ENCODE assay signal across 8 cellular contexts in the genomic region with DNA sequence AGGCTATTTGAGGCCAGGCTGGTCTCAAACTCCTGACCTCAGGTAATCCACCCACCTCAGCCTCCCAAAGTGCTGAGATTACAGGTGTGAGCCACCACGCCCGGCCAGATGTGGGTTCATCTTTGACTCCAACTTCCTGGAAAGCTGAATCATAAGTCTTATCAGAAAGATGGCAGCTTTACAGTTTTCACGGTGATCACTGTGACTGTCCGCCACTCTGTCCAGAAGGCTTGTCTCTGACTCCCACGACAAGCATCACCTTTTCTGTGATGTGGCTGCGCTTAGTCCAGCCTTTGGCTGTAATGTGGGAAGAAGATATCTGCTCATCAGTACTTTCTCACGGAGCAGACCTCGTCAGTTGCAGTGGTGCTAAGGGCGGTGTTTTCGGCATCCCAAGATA.
"Had no signal": no experiment of that assay in that cellular context is flagged by ENCODE, and none has a peak within 500 bp of the region (broad histone marks: within the 10 kb centered on the region; RNA-seq: fewer than 3 reads in every experiment).

No MANE protein-coding gene starts in this region.

- ATAC-seq: GM12878 had no signal

- H3K4me3 ChIP-seq: GM12878 had no signal

- DNase-seq: GDM1, GF-D8 had no signal

- FAIRE-seq: G401.6, GM12878, GM12891, GM12892, GM18507, GM19239 had no signal
